In genomic region chr5:96562614-96563013, GRCh38 we compare ENCODE assay signal across 21 cellular contexts.
DNase-seq lines count a peak whose midpoint lies in the region; ATAC-seq, FAIRE-seq and TF ChIP-seq lines count a peak whose summit lies in the region.
"Had no signal": no experiment of that assay in that cellular context is flagged by ENCODE, and none has a peak within 500 bp of the region (broad histone marks: within the 10 kb centered on the region; RNA-seq: fewer than 3 reads in every experiment).

No MANE protein-coding gene starts in this region.

- peak; percentile 27 for FAIRE-seq in H54 (lab: Jason Lieb, UNC)

- no peaks in the 10 kb centered on the region for H3K27me3 ChIP-seq in right cardiac atrium (ENCODE audit: control insufficient read depth, insufficient read depth)
- no peaks in the 10 kb centered on the region for H3K27me3 ChIP-seq in uterus
- no peaks in the 10 kb centered on the region for H3K27me3 ChIP-seq in ovary
- H3K27me3 ChIP-seq: MG63, testis had no signal

- intact Hi-C loops in right cardiac atrium (cut with DNase I) = no loop called here
- intact Hi-C loops in uterus (cut with DNase I; ENCODE audit: low total_unique reads) = no loop called here
- intact Hi-C loops in ovary (cut with DNase I) = no loop called here

- no peak for ATAC-seq in right cardiac atrium
- no peak for ATAC-seq in GM18870 (IDR thresholded peaks at IDR 0.05; ENCODE audit: unreplicated experiment)
- ATAC-seq: effector memory CD8-positive, alpha-beta T cell; sciatic nerve had no signal

- H3K36me3 ChIP-seq in uterus = no peaks in the 10 kb centered on the region
- no peaks in the 10 kb centered on the region for H3K36me3 ChIP-seq in ovary
- H3K36me3 ChIP-seq: BLaER1 treated with 17β-estradiol and CSF1 and Interleukin-3, amounts not matched to agents 10 nM and 100 nM; MG63 had no signal

- H3K9me3 ChIP-seq in right cardiac atrium (ENCODE audit: control insufficient read depth, low read length) (no peaks in the 10 kb centered on the region), uterus (no peaks in the 10 kb centered on the region), ovary (no peaks in the 10 kb centered on the region)
- H3K9me3 ChIP-seq: testis had no signal

- TF ChIP-seq POLR2A in H54 (IDR thresholded peaks at IDR 0.05; ENCODE audit: low read depth, low read length) (no peak), uterus (IDR thresholded peaks at IDR 0.05) (no peak), ovary (IDR thresholded peaks at IDR 0.05) (no peak)

- H3K4me1 ChIP-seq in right cardiac atrium (ENCODE audit: control insufficient read depth, insufficient read depth, low read length) = no peaks in the 10 kb centered on the region
- H3K4me1 ChIP-seq in uterus = no peaks in the 10 kb centered on the region
- no peaks in the 10 kb centered on the region for H3K4me1 ChIP-seq in ovary (ENCODE audit: insufficient read depth)
- H3K4me1 ChIP-seq: testis had no signal

- H3K27ac ChIP-seq in right cardiac atrium (ENCODE audit: low read length) = no peak overlapping the region
- no peak overlapping the region for H3K27ac ChIP-seq in uterus
- H3K27ac ChIP-seq in ovary = no peak overlapping the region
- H3K27ac ChIP-seq: BLaER1 treated with 17β-estradiol and CSF1 and Interleukin-3, amounts not matched to agents 10 nM and 100 nM; testis had no signal

- TF ChIP-seq CTCF in fibroblast of mammary gland (conservative IDR thresholded peaks at IDR 0.05; ENCODE audit: control insufficient read depth, insufficient read depth, low read depth, low read length) = no peak
- no peak for TF ChIP-seq CTCF in uterus (IDR thresholded peaks at IDR 0.05)
- TF ChIP-seq CTCF in ovary (IDR thresholded peaks at IDR 0.05) = no peak

- peak; percentile 22 for DNase-seq in H54 (ENCODE audit: insufficient read length, low spot score)
- peak; percentile 16 to 36 for DNase-seq in SW 1271 (lab: John Stamatoyannopoulos, UW)
- DNase-seq in fibroblast of mammary gland (ENCODE audit: low read depth) = peak; percentile 39
- DNase-seq in pulmonary artery endothelial cell (ENCODE audit: low read depth, low spot score) = peak; percentile 63
- no peak for DNase-seq in right cardiac atrium
- DNase-seq in uterus = no peak
- no peak for DNase-seq in ovary
- DNase-seq: activated CD4-positive, alpha-beta T cell treated with anti-CD3 and anti-CD28 coated beads for 48 hours; activated CD8-positive, alpha-beta memory T cell treated with anti-CD3 and anti-CD28 coated beads, Interleukin-2, amount 50 U/mL, for 4 hours; activated naive CD4-positive, alpha-beta T cell treated with anti-CD3 and anti-CD28 coated beads for 36 hours; effector memory CD8-positive, alpha-beta T cell; H9; immature natural killer cell; MG63; NCI-H1694 treated with DMSO at 0.1 percent for 48 hours; NCI-H510A; SIG-M5; testis had no signal

- TF ChIP-seq EP300 in ovary (IDR thresholded peaks at IDR 0.05) = no peak

- H3K4me3 ChIP-seq in fibroblast of mammary gland (ENCODE audit: control insufficient read depth, low read depth, low read length) (no peak overlapping the region), right cardiac atrium (ENCODE audit: low read length) (no peak overlapping the region), uterus (no peak overlapping the region), ovary (no peak overlapping the region)
- H3K4me3 ChIP-seq: BLaER1 treated with 17β-estradiol and CSF1 and Interleukin-3, amounts not matched to agents 10 nM and 100 nM; MG63; testis had no signal

Comparison
In these comparisons a context has a peak if more than half of its experiments do, and no peak if none do; other contexts are left out.
1. DNase-seq: peak in H54 (single experiment), SW 1271 (2 of 2), fibroblast of mammary gland (single experiment) and pulmonary artery endothelial cell (single experiment); none in right cardiac atrium (0 of 3), uterus (0 of 2) and ovary (0 of 5).